Comparison of ENCODE assay signal across 8 cellular contexts in the genomic region with DNA sequence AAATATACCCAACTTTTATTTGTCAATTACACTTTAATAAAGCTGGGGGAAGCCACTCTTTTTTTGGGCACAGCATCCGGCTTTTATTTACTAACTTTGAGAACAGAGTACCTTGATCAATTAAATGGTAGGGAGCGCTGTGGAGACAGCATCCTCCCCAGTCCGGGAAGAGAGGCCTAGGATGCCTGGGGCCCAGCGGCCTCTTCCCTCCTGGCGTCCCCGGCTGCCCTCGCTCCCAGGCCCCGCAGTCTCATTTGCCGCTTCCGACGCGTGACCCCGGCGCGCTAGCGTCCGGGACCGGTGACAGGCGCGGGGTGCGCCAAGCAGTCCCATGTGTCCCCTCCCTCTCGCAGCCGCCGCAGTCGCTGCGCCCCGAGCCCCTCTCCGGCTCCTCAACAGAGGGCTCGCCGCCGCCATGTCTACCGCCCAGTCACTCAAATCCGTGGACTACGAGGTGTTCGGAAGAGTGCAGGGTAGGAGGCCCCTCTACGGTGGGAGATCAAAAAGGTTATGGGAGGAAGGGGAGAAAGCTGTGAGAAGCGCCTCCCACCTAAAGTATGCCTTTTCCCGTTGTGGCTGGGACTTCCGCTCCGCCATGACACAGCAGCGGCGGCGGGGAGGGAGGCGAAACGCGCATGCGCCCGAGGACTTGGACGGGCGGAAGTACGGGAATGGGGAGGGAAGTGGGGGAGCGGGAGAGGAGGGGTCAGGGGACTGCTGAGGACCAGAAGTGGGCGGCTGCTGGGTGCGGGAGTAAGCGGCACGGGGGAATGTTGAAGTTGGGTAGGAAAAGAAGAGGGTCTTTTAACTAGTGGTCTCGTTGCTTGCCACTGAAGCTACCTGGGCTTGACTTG. TPM values are rescaled to one million over a fixed set of nuclear protein-coding genes. Genes with fewer than 3 reads are reported as not detected.
DNase-seq lines count a peak whose midpoint lies in the region; ATAC-seq and TF ChIP-seq lines count a peak whose summit lies in the region.

ACYP2 (plus strand) TSS at position 332 of the 854 bp plus-strand sequence.

- peak in 3 of 4 donors; percentile 14 to 41 (median 41) for TF ChIP-seq CTCF in right lobe of liver (IDR thresholded peaks at IDR 0.05)

- WGBS in right lobe of liver (ENCODE audit: insufficient coverage, low coverage, low lambda C conversion rate, missing lambda C conversion rate): under 1% methylated on average over 56 of the region's 57 CpGs

- CTCF ChIA-PET in CD4-positive, alpha-beta memory T cell (lab: Charles Lee; ENCODE audit: partially characterized antibody): interaction anchor here (1.3 to 2.2 kb wide), 4 partner anchors 8 to 589 kb away, joined by 3 to 10 read pairs (median 6); no protein-coding TSS in a partner anchor

- H3K9me3 Mint-ChIP-seq in CD4-positive, alpha-beta memory T cell: peaks cover 0 to 5% (median 0%) of the 10 kb centered on the region in 8 donors

- peak; percentile 89 to 92 (median 89) for DNase-seq in CD4-positive, alpha-beta memory T cell
- DNase-seq in NCI-H82 (lab: John Stamatoyannopoulos, UW): peak; percentile 99
- DNase-seq in activated CD4-positive, alpha-beta T cell treated with anti-CD3 and anti-CD28 coated beads, Interleukin-2, amount 50 U/mL, for 4 hours: peak; percentile 85 to 87
- peak; percentile 91 to 97 for DNase-seq in dermis microvascular lymphatic vessel endothelial cell (ENCODE audit: low read depth in 2 of 2)
- peak; percentile 95 to 97 (median 97) for DNase-seq in right lobe of liver
- DNase-seq in stimulated activated CD4-positive, alpha-beta T cell treated with anti-CD3 and anti-CD28 coated beads, Interleukin-4, amount 100 ng/mL, for 24 hours: peak; percentile 96

- POLR2A ChIA-PET in CD4-positive, alpha-beta memory T cell (lab: Charles Lee; ENCODE audit: partially characterized antibody): interaction anchor here (0.5 to 3.7 kb wide), 20 partner anchors 9 to 1109 kb away, joined by 3 to 31 read pairs (median 3); partner anchors contain the start of genes ASB3 and PSME4

- H3K4me1 Mint-ChIP-seq in CD4-positive, alpha-beta memory T cell: peaks cover 12 to 27% (median 16%) of the 10 kb centered on the region in 4 donors

- H3K36me3 Mint-ChIP-seq in CD4-positive, alpha-beta memory T cell: peaks cover 24 to 25% of the 10 kb centered on the region in 2 donors

- peak within 1 kb of the TSS; percentile 99 to 100 (median 99) for H3K27ac Mint-ChIP-seq in CD4-positive, alpha-beta memory T cell

- ATAC-seq in GM19452 (IDR thresholded peaks at IDR 0.05; ENCODE audit: unreplicated experiment) (peak; percentile 88), HG03575 (IDR thresholded peaks at IDR 0.05; ENCODE audit: extremely low read depth, insufficient number of reproducible peaks, low FRiP score, unreplicated experiment) (peak; percentile 57), right lobe of liver (peak; percentile 95 to 97 (median 96))

- H3K4me1 ChIP-seq in CD4-positive, alpha-beta memory T cell (ENCODE audit: insufficient read depth, low read length): peaks cover 17% of the 10 kb centered on the region
- peaks cover 0 to 7% (median 0%) of the 10 kb centered on the region in 4 donors for H3K4me1 ChIP-seq in right lobe of liver

- intact Hi-C loops in CD4-positive, alpha-beta memory T cell (cut with micrococcal nuclease): loop anchor here (1.0 to 10.0 kb wide), 7 partner anchors 145 to 1502 kb away; partner anchors contain the start of genes ASB3, CFAP36, EML6 and ERLEC1
- intact Hi-C loops in right lobe of liver (cut with DNase I): no loop called here

- H3K4me3 ChIP-seq in CD4-positive, alpha-beta memory T cell (ENCODE audit: low read length in 2 of 2): peak within 1 kb of the TSS; percentile 77 to 83
- H3K4me3 ChIP-seq in right lobe of liver: peak within 1 kb of the TSS; percentile 59 to 75 (median 74)

- peak within 1 kb of the TSS; percentile 93 for H3K27ac ChIP-seq in CD4-positive, alpha-beta memory T cell (ENCODE audit: low read depth, low read length)
- H3K27ac ChIP-seq in right lobe of liver: peak within 1 kb of the TSS; percentile 99

- H3K27me3 Mint-ChIP-seq in CD4-positive, alpha-beta memory T cell: no peaks in the 10 kb centered on the region

- peak; percentile 96 for TF ChIP-seq POLR2A in right lobe of liver (IDR thresholded peaks at IDR 0.05)

- H3K36me3 ChIP-seq in CD4-positive, alpha-beta memory T cell (ENCODE audit: insufficient read depth, low read length): no peaks in the 10 kb centered on the region
- no peaks in the 10 kb centered on the region for H3K36me3 ChIP-seq in right lobe of liver

- H3K9me3 ChIP-seq in CD4-positive, alpha-beta memory T cell (ENCODE audit: control insufficient read depth in 1 of 2, low read length in 2 of 2): no peaks in the 10 kb centered on the region
- peaks cover 0 to 2% (median 0%) of the 10 kb centered on the region in 4 donors for H3K9me3 ChIP-seq in right lobe of liver

- H3K4me3 Mint-ChIP-seq in CD4-positive, alpha-beta memory T cell: peak within 1 kb of the TSS; percentile 94 to 99 (median 97)

- no peaks in the 10 kb centered on the region for H3K27me3 ChIP-seq in CD4-positive, alpha-beta memory T cell (ENCODE audit: insufficient read depth, low read length)
- no peaks in the 10 kb centered on the region for H3K27me3 ChIP-seq in right lobe of liver

RNA-seq across cellular contexts. Expression of gene ACYP2, which starts in this region (rescaled TPM):
- 10 to 100 TPM; 13.1 to 16.9 TPM for total RNA-seq in CD4-positive, alpha-beta memory T cell
- 10 to 100 TPM; 16.7 to 16.9 TPM for polyA plus RNA-seq in CD4-positive, alpha-beta memory T cell
- 4.4 and 10.1 TPM in 2 replicates for total RNA-seq in dermis microvascular lymphatic vessel endothelial cell
- total RNA-seq in right lobe of liver: 10 to 100 TPM in 5 of 6 experiments, 1 to 10 TPM in 1; 9.6 to 22.9 (median 18.5) TPM

Comparison
In these comparisons a context has a peak if more than half of its experiments do, and no peak if none do; other contexts are left out.
1. Peak in every context shown above with its lines: DNase-seq, ATAC-seq, H3K4me3 ChIP-seq and H3K27ac ChIP-seq.